ENCODE assay signal across 9 cellular contexts in the genomic region with DNA sequence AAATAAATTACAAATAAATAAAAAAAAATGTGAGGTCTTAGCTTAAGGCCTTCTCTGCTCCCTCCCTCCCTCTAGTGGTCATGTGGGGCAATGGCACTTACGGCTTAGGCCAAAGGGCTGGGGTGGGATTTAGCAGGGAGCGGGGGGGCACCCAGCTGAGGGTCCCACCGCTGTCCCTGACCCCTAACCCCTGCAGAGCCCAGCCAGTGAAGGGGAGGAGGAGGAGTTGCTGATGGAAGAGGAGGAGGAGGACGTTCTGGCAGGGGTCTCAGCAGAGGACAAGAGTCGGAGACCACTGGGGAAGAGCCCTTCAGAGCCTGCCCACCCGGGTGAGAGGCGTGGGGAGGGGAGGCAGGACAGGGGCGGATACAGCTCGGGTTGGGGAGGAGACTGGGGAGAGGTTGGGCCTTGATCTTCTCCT. TPM values are rescaled to one million over a fixed set of nuclear protein-coding genes. Genes with fewer than 3 reads are reported as not detected.
A peak's percentile ranks its signal among the peaks of the same experiment; 100 is the strongest.
DNase-seq lines count a peak whose midpoint lies in the region; TF ChIP-seq lines count a peak whose summit lies in the region.
"Had no signal": no experiment of that assay in that cellular context is flagged by ENCODE, and none has a peak within 500 bp of the region (broad histone marks: within the 10 kb centered on the region; RNA-seq: fewer than 3 reads in every experiment).

No MANE protein-coding gene starts in this region.

- H3K27me3 ChIP-seq in neural cell (ENCODE audit: insufficient read depth, low read depth, low read length) = no peaks in the 10 kb centered on the region
- H3K27me3 ChIP-seq: BLaER1 treated with 17β-estradiol and CSF1 and Interleukin-3, amounts not matched to agents 10 nM and 100 nM had no signal

- no peak overlapping the region for H2AFZ ChIP-seq in neural cell (ENCODE audit: low read depth, low read length)

- no peak for TF ChIP-seq EP300 in neural cell (conservative IDR thresholded peaks at IDR 0.05; ENCODE audit: poor library complexity, severe bottlenecking)

- no peak for TF ChIP-seq POLR2A in erythroblast (IDR thresholded peaks at IDR 0.05; ENCODE audit: low read length)

- H3K79me2 ChIP-seq in neural cell (replicated peaks; ENCODE audit: insufficient read depth, low read length) = no peaks in the 10 kb centered on the region

- TF ChIP-seq RAD21 in neural cell (conservative IDR thresholded peaks at IDR 0.05) = peak; percentile 60

- H3K9me2 ChIP-seq in neural cell (ENCODE audit: insufficient read depth, low read length) = no peaks in the 10 kb centered on the region

- H3K27ac ChIP-seq in neural cell (ENCODE audit: low read length) = no peak overlapping the region
- H3K27ac ChIP-seq: BLaER1 treated with 17β-estradiol and CSF1 and Interleukin-3, amounts not matched to agents 10 nM and 100 nM had no signal

- H4K20me1 ChIP-seq in neural cell (ENCODE audit: insufficient read depth) = no peaks in the 10 kb centered on the region

- H3K9me3 ChIP-seq in neural cell (ENCODE audit: low read length) = no peaks in the 10 kb centered on the region
- H3K9me3 ChIP-seq: BLaER1 treated with 17β-estradiol and CSF1 and Interleukin-3, amounts not matched to agents 10 nM and 100 nM had no signal

- DNase-seq in NCI-H1436 (lab: John Stamatoyannopoulos, UW) (peak; percentile 41), NCI-H1436 treated with DMSO at 0.1 percent for 48 hours (lab: John Stamatoyannopoulos, UW) (no peak), NCI-H345 (lab: John Stamatoyannopoulos, UW) (peak; percentile 41), erythroblast (lab: John Stamatoyannopoulos, UW) (peak; percentile 72 to 85), NCI-H226 (no peak), SHP77 treated with DMSO at 0.1 percent for 48 hours (lab: John Stamatoyannopoulos, UW) (no peak)
- DNase-seq in activated CD4-positive, alpha-beta T cell treated with anti-CD3 and anti-CD28 coated beads, Interleukin-2, amount 50 U/mL, for 48 hours = peak; percentile 66 to 71

- H3K36me3 ChIP-seq in neural cell (ENCODE audit: insufficient read depth, low read length) = no peaks in the 10 kb centered on the region

- H3F3A ChIP-seq in neural cell (ENCODE audit: insufficient read depth, low read length, poor library complexity, severe bottlenecking) = no peaks in the 10 kb centered on the region

- no peak overlapping the region for H3K9ac ChIP-seq in neural cell (ENCODE audit: low read length)
- H3K9ac ChIP-seq: BLaER1 treated with 17β-estradiol and CSF1 and Interleukin-3, amounts not matched to agents 10 nM and 100 nM had no signal

- TF ChIP-seq CTCF in neural cell (IDR thresholded peaks at IDR 0.05; ENCODE audit: poor library complexity, severe bottlenecking) = peak; percentile 68

- no peak overlapping the region for H3K4me2 ChIP-seq in neural cell (ENCODE audit: low read length)
- H3K4me2 ChIP-seq: BLaER1 treated with 17β-estradiol and CSF1 and Interleukin-3, amounts not matched to agents 10 nM and 100 nM had no signal

- H3K4me3 ChIP-seq in neural cell (ENCODE audit: low read length) = no peak overlapping the region
- H3K4me3 ChIP-seq: BLaER1 treated with 17β-estradiol and CSF1 and Interleukin-3, amounts not matched to agents 10 nM and 100 nM had no signal

TF ChIP-seq in neural cell, 6 proteins besides CTCF, POLR2A, EP300 and RAD21:
- peak; percentile 68 for TF ChIP-seq SMC3 (conservative IDR thresholded peaks at IDR 0.05; ENCODE audit: poor library complexity)
- TF ChIP-seq TAF1 (IDR thresholded peaks at IDR 0.05; ENCODE audit: low read depth) = no peak

RNA-seq across cellular contexts. Expression of a gene that starts 9.3 kb away (rescaled TPM):
- 34.8 and 37.0 TPM in 2 replicates for polyA plus RNA-seq in neural cell
- polyA minus RNA-seq in neural cell = 27.0 and 34.8 TPM in 2 replicates

RNA-seq across cellular contexts. Expression of a gene that starts 14.1 kb away (rescaled TPM):
- 0.16 and 0.62 TPM in 2 replicates for polyA plus RNA-seq in neural cell
- 0.49 TPM in 1 of 2 replicates, not detected in the other for polyA minus RNA-seq in neural cell

RNA-seq across cellular contexts. Expression of a gene that starts 47.6 kb away (rescaled TPM):
- 25.2 and 28.6 TPM in 2 replicates for polyA plus RNA-seq in neural cell
- polyA minus RNA-seq in neural cell = 30.8 and 33.1 TPM in 2 replicates

RNA-seq across cellular contexts. Expression of a gene that starts 48.3 kb away (rescaled TPM):
- 114 and 158 TPM in 2 replicates for polyA plus RNA-seq in neural cell
- polyA minus RNA-seq in neural cell = 57.9 and 63.3 TPM in 2 replicates

RNA-seq across cellular contexts. Expression of a gene that starts 49.7 kb away (rescaled TPM):
- polyA plus RNA-seq in neural cell = 3.1 and 9.4 TPM in 2 replicates
- polyA minus RNA-seq in neural cell = 7.5 and 11.4 TPM in 2 replicates

Comparison
In these comparisons a context has a peak if more than half of its experiments do, and no peak if none do; other contexts are left out.
1. DNase-seq: peak in NCI-H1436 (single experiment), NCI-H345 (single experiment), activated CD4-positive, alpha-beta T cell treated with anti-CD3 and anti-CD28 coated beads, Interleukin-2, amount 50 U/mL, for 48 hours (2 of 2) and erythroblast (2 of 2); none in NCI-H1436 treated with DMSO at 0.1 percent for 48 hours (single experiment), NCI-H226 (single experiment) and SHP77 treated with DMSO at 0.1 percent for 48 hours (single experiment).